In genomic region chrX:80512924-80513323, GRCh38 we compare ENCODE assay signal across 21 cellular contexts.
"Had no signal": no experiment of that assay in that cellular context is flagged by ENCODE, and none has a peak within 500 bp of the region (broad histone marks: within the 10 kb centered on the region; RNA-seq: fewer than 3 reads in every experiment).

No MANE protein-coding gene starts in this region.

- H3K4me1 ChIP-seq: foreskin keratinocyte, lower lobe of right lung, testis, upper lobe of right lung had no signal

- H3K4me3 Mint-ChIP-seq: activated naive CD8-positive, alpha-beta T cell; brain; naive B cell; T-helper 2 cell treated with Interferon-gamma antibody and Interleukin-4, amounts not matched to agents 5 μg/mL and 100 μg/mL, for 36 hours had no signal

- H3K27ac Mint-ChIP-seq: activated naive CD8-positive, alpha-beta T cell; brain; naive B cell; T-helper 2 cell treated with Interferon-gamma antibody and Interleukin-4, amounts not matched to agents 5 μg/mL and 100 μg/mL, for 36 hours had no signal

- H3K27ac ChIP-seq: foreskin keratinocyte, lower lobe of right lung, pancreas, stomach, upper lobe of right lung had no signal

- H3K9me3 Mint-ChIP-seq: brain; T-helper 2 cell treated with Interferon-gamma antibody and Interleukin-4, amounts not matched to agents 5 μg/mL and 100 μg/mL, for 36 hours had no signal

- H3K4me1 Mint-ChIP-seq: brain, naive B cell had no signal

- H3K4me3 ChIP-seq: lower lobe of right lung, pancreas, stomach, testis, upper lobe of right lung had no signal

- H3K27me3 Mint-ChIP-seq: activated naive CD8-positive, alpha-beta T cell; naive B cell had no signal

- ATAC-seq: activated CD4-positive, CD25-positive, alpha-beta regulatory T cell treated with anti-CD3 and anti-CD28 coated beads, Interleukin-2, amount 50 U/mL, for 24 hours; pancreas; upper lobe of right lung had no signal

- H3K27me3 ChIP-seq: foreskin keratinocyte, pancreas, stomach, testis, upper lobe of right lung had no signal

- H3K36me3 Mint-ChIP-seq: activated naive CD8-positive, alpha-beta T cell; brain; naive B cell had no signal

- H3K9me3 ChIP-seq: lower lobe of right lung, pancreas, stomach, testis, upper lobe of right lung had no signal

- H3K36me3 ChIP-seq: lower lobe of right lung, pancreas, stomach, upper lobe of right lung had no signal

- DNase-seq: activated CD4-positive, alpha-beta T cell treated with anti-CD3 and anti-CD28 coated beads, Interleukin-2, amount 50 U/mL, for 1 hour; activated CD8-positive, alpha-beta memory T cell treated with anti-CD3 and anti-CD28 coated beads for 24 hours; activated gamma-delta T cell treated with Interleukin-2 at 50 U/mL for 16 hours; amygdala; cortex of kidney; effector CD4-positive, alpha-beta T cell; head of caudate nucleus; left cardiac atrium; lower lobe of right lung; naive B cell; pancreas; stimulated activated CD4-positive, alpha-beta T cell treated with anti-CD3 and anti-CD28 coated beads, Interleukin-12 subunit alpha, Interleukin-12 subunit beta, amount 100 ng/mL, for 4 hours; stimulated activated CD4-positive, alpha-beta T cell treated with anti-CD3 and anti-CD28 coated beads, Interleukin-2, amount 100 ng/mL, for 24 hours; stomach; upper lobe of right lung had no signal
